In the genomic region with DNA sequence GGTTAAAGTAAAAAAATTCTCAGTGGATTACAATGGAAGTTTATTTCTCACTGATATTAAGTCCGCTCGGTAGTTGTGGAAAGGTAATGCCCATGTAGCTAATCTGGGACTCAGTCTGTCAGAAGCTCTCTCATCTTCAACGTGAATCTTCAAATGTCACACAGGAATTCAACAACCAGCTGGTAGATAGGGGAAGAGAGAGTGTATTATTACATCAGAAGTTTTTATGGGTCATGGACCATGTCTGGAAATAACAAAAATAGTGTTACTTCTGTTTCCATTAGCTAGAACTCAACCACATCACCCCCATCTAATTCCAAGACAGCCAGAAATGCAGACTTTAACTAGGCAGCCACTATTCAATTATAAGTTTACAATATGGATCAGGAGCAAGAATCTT, we compare ENCODE assay signal across 5 cellular contexts.
"Had no signal": no experiment of that assay in that cellular context is flagged by ENCODE, and none has a peak within 500 bp of the region (broad histone marks: within the 10 kb centered on the region; RNA-seq: fewer than 3 reads in every experiment).

No MANE protein-coding gene starts in this region.

- H3K4me2 ChIP-seq: GM23338 had no signal

- ATAC-seq: GM23338, K562 had no signal

- H3K4me3 Mint-ChIP-seq: GM23338, H9 had no signal

- H3K27ac Mint-ChIP-seq: GM23338, H9 had no signal

- DNase-seq: H9, HCEC 1CT, IMR-90 had no signal

- H3K4me3 ChIP-seq: GM23338, K562 had no signal

- H2AFZ ChIP-seq: GM23338 had no signal
